Comparison of ENCODE assay signal across 12 cellular contexts in the genomic region with DNA sequence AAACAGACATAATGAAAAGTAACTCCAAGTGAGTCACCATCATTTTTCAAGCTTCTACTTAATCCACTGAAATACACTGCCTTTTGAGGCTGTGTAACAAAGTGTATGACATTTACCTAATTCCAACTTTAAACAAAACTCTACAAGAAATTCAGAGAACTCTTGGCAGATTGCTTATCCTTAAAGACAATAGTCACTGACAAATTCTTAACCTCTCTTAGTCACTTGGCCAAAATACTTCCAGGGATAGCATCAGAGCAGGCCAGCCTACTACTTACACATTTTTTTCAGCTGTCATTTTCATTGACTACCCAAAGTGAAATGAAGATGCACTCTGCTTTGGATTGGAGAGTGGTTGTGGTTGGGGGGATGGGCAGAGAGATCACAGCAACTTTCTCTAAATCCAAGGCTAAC. TPM values are rescaled to one million over a fixed set of nuclear protein-coding genes. Genes with fewer than 3 reads are reported as not detected.
DNase-seq lines count a peak whose midpoint lies in the region; ATAC-seq and TF ChIP-seq lines count a peak whose summit lies in the region.
"Had no signal": no experiment of that assay in that cellular context is flagged by ENCODE, and none has a peak within 500 bp of the region (broad histone marks: within the 10 kb centered on the region; RNA-seq: fewer than 3 reads in every experiment).

No MANE protein-coding gene starts in this region.

- peaks cover 4% of the 10 kb centered on the region for H3K9me3 ChIP-seq in endodermal cell (ENCODE audit: control insufficient read depth, low read length)

- no peak overlapping the region for H3K9ac ChIP-seq in endodermal cell (ENCODE audit: extremely low read depth, low read length, poor library complexity, severe bottlenecking)
- H3K9ac ChIP-seq: BLaER1 had no signal

- H3K9me3 Mint-ChIP-seq in endodermal cell, result peaks cover 5% of the 10 kb centered on the region
- H3K9me3 Mint-ChIP-seq: T-helper 1 cell treated with Interleukin-12 subunit alpha and Interleukin-12 subunit beta and Interleukin-4 antibody, amounts not matched to agents 30 μg/mL and 1 μg/mL, for 36 hours had no signal

- H3K36me3 Mint-ChIP-seq in endodermal cell (ENCODE audit: low read depth), result peaks cover 30% of the 10 kb centered on the region

- no peak for TF ChIP-seq CTCF in endodermal cell (conservative IDR thresholded peaks at IDR 0.05)

- H3K27ac ChIP-seq in ACC112 (ENCODE audit: low read depth, low read length) (peak overlapping the region; percentile 23), endodermal cell (ENCODE audit: low read depth, low read length) (no peak overlapping the region)
- H3K27ac ChIP-seq: BLaER1 had no signal

- H3K4me3 ChIP-seq in ACC112 (ENCODE audit: low read depth, low read length), result peak overlapping the region; percentile 61
- peak overlapping the region; percentile 46 for H3K4me3 ChIP-seq in endodermal cell (ENCODE audit: low read length)
- H3K4me3 ChIP-seq: BLaER1 had no signal

- no peak overlapping the region for H3K27ac Mint-ChIP-seq in endodermal cell
- H3K27ac Mint-ChIP-seq: T-helper 1 cell treated with Interleukin-12 subunit alpha and Interleukin-12 subunit beta and Interleukin-4 antibody, amounts not matched to agents 30 μg/mL and 1 μg/mL, for 36 hours had no signal

- peaks cover 74% of the 10 kb centered on the region for H3K79me2 ChIP-seq in ACC112 (ENCODE audit: control insufficient read depth, insufficient read depth, low read length, unreplicated experiment)

- H3K4me1 ChIP-seq in ACC112 (ENCODE audit: control insufficient read depth, insufficient read depth, low read length, unreplicated experiment), result peaks cover 36% of the 10 kb centered on the region
- H3K4me1 ChIP-seq in endodermal cell (ENCODE audit: control insufficient read depth, insufficient read depth, low read length), result peaks cover 14% of the 10 kb centered on the region

- ATAC-seq in HG03095 (IDR thresholded peaks at IDR 0.05; ENCODE audit: unreplicated experiment), result no peak

- no peaks in the 10 kb centered on the region for H3K27me3 Mint-ChIP-seq in endodermal cell (ENCODE audit: insufficient read depth)

- DNase-seq in NCI-H226 (peak; percentile 23), endodermal cell (no peak), myocyte (ENCODE audit: low read depth) (peak; percentile 70), NCI-H69 (lab: John Stamatoyannopoulos, UW) (no peak), NCI-H1092 treated with DMSO at 0.1 percent for 48 hours (lab: John Stamatoyannopoulos, UW) (no peak), cortex of kidney (lab: John Stamatoyannopoulos, UW) (no peak)
- DNase-seq: activated T-cell treated with anti-CD3 and anti-CD28 coated beads, Interleukin-2, amount 50 U/mL, for 48 hours; NCI-H2227 treated with DMSO at 0.1 percent for 48 hours had no signal

- peak overlapping the region; percentile 3 for H3K4me3 Mint-ChIP-seq in endodermal cell
- H3K4me3 Mint-ChIP-seq: T-helper 1 cell treated with Interleukin-12 subunit alpha and Interleukin-12 subunit beta and Interleukin-4 antibody, amounts not matched to agents 30 μg/mL and 1 μg/mL, for 36 hours had no signal

- H3K36me3 ChIP-seq in ACC112 (ENCODE audit: insufficient read depth, low read length) (peaks cover 30% of the 10 kb centered on the region), endodermal cell (ENCODE audit: control insufficient read depth, insufficient read depth, low read length) (peaks cover 23% of the 10 kb centered on the region)
- H3K36me3 ChIP-seq: BLaER1 had no signal

- H3K4me1 Mint-ChIP-seq in endodermal cell, result peaks cover 47% of the 10 kb centered on the region

- H3K27me3 ChIP-seq in ACC112 (ENCODE audit: insufficient read depth, low read length) (no peaks in the 10 kb centered on the region), endodermal cell (ENCODE audit: control insufficient read depth, insufficient read depth, low read length, poor library complexity, severe bottlenecking) (no peaks in the 10 kb centered on the region)

- no peak overlapping the region for H2AFZ ChIP-seq in ACC112 (ENCODE audit: low read length, unreplicated experiment)

RNA-seq across cellular contexts. Expression of a gene that starts 3.6 kb away (rescaled TPM):
- total RNA-seq in endodermal cell, result 10 to 100 TPM; 17.3 to 18.5 TPM
- 40.9 TPM for polyA plus RNA-seq in endodermal cell (2013, experiment 1 of 2)
- 41.8 TPM for polyA plus RNA-seq in endodermal cell (2013, experiment 2 of 2)
- total RNA-seq in myocyte, result 141 and 259 TPM in 2 replicates
- 165 TPM for polyA plus RNA-seq in myocyte (2012)

Comparison
In these comparisons a context has a peak if more than half of its experiments do, and no peak if none do; other contexts are left out.
1. DNase-seq: peak in NCI-H226 (single experiment) and myocyte (single experiment); none in endodermal cell (single experiment), NCI-H69 (single experiment), NCI-H1092 treated with DMSO at 0.1 percent for 48 hours (single experiment) and cortex of kidney (single experiment).